Comparison of ENCODE assay signal across 1 cellular context in the genomic region with DNA sequence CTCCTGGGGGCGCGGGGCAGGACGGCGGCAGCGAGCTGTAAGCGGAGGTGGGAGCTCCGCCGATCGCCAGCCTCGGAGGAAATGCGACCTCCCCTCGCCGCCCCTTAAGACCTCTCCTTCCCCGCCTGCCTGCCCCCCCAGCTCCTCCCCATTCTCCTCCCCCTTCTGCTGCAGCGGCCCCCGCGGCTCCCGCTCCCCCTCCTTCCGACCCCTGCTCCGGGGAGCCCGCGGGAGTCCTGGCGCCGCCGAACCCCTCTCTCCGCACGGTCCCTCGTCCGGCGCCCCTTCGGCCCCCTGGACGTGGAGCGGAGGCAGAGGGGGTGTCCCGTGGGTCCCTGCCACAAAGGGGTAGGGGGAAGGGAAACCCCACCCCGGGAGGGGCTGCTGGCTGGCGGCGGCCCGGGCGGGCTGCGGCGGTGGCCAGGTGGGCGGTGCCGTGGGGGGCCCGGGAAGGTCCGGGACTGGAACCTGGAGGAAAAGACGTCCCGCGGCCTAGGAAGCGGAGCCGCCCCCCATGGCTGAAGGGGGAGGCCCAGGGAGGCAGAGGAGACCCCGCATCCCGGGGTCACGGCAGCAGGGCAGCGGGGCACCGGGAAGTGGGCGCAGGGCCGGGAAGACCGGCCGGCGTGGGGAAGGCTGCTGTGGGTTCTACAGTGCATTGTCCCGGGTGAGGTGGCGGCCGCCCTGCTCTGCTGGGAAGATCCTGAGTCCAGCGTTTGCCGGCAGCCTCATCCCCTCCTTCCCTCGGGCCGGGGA.
TF ChIP-seq lines count a peak whose summit lies in the region.

A gene with protein sequence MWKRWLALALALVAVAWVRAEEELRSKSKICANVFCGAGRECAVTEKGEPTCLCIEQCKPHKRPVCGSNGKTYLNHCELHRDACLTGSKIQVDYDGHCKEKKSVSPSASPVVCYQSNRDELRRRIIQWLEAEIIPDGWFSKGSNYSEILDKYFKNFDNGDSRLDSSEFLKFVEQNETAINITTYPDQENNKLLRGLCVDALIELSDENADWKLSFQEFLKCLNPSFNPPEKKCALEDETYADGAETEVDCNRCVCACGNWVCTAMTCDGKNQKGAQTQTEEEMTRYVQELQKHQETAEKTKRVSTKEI (minus strand): TSS at position 79 of the 756 bp plus-strand sequence. CDS start 246 bp downstream, outside the sequence.

TF ChIP-seq in WTC11, 78 proteins besides CTCF, POLR2A, EP300 and RAD21 (continued from another document):
- TF ChIP-seq FOXJ3 (CRISPR knock-in tag; IDR thresholded peaks at IDR 0.05; ENCODE audit: borderline replicate concordance), result no peak
- TF ChIP-seq CREM (CRISPR knock-in tag; IDR thresholded peaks at IDR 0.05), result no peak; the same call in 1 of the 2 replicates
- TF ChIP-seq SOX15 (CRISPR knock-in tag; IDR thresholded peaks at IDR 0.05), result no peak
- TF ChIP-seq, protein P1, sequence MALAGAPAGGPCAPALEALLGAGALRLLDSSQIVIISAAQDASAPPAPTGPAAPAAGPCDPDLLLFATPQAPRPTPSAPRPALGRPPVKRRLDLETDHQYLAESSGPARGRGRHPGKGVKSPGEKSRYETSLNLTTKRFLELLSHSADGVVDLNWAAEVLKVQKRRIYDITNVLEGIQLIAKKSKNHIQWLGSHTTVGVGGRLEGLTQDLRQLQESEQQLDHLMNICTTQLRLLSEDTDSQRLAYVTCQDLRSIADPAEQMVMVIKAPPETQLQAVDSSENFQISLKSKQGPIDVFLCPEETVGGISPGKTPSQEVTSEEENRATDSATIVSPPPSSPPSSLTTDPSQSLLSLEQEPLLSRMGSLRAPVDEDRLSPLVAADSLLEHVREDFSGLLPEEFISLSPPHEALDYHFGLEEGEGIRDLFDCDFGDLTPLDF (CRISPR knock-in tag; IDR thresholded peaks at IDR 0.05), result no peak
